In the genomic region with DNA sequence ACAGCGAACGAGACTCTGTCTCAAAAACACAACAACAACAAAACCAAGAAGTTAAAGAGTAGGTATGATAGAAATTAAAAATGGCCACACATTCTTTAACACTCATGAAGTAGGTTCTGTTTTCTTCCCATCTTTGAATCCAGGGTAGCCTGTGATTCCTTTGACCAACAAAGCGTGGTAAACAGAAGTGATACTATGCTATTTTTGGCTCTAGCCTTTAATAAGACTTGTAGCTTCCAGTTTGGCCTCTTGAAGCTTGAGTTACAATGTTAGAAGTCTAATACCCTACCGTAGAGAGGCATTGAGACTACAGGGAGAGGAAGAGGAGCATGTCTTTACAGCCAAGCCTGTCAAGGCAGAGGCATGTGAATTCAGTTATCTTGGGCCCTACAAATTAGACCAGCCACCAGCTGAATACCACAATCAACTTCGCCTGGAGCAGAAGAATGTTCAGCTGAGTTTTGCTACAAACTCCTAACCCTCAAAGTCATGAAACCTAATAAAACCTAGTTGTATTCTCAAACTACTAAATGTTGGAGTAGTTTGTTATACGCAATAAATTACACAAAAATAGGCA, we compare ENCODE assay signal across 15 cellular contexts.
DNase-seq lines count a peak whose midpoint lies in the region; ATAC-seq and TF ChIP-seq lines count a peak whose summit lies in the region.
"Had no signal": no experiment of that assay in that cellular context is flagged by ENCODE, and none has a peak within 500 bp of the region (broad histone marks: within the 10 kb centered on the region; RNA-seq: fewer than 3 reads in every experiment).

No MANE protein-coding gene starts in this region.

- H3F3A ChIP-seq in SU-DHL-6 (ENCODE audit: insufficient read depth) = peaks cover 25% of the 10 kb centered on the region

- no peak for ATAC-seq in HG03280 (IDR thresholded peaks at IDR 0.05; ENCODE audit: unreplicated experiment)
- ATAC-seq: gastroesophageal sphincter had no signal

- H3K27ac ChIP-seq in BLaER1 (peak overlapping the region; percentile 73), SU-DHL-6 (ENCODE audit: low read depth, low read length) (peak overlapping the region; percentile 15; the same call in 1 of the 2 replicates)
- H3K27ac ChIP-seq: C4-2B, gastroesophageal sphincter, VCaP had no signal

- H3K9me2 ChIP-seq in SU-DHL-6 (replicated peaks; ENCODE audit: insufficient read depth, low read length) = no peaks in the 10 kb centered on the region

- H3K79me2 ChIP-seq in SU-DHL-6 (ENCODE audit: insufficient read depth, low read length) = peaks cover 2% of the 10 kb centered on the region

- H3K4me1 ChIP-seq in BLaER1 = peaks cover 34% of the 10 kb centered on the region

- H3K9me3 ChIP-seq in BLaER1 (no peaks in the 10 kb centered on the region; the same call in 1 of the 2 replicates), SU-DHL-6 (ENCODE audit: insufficient read depth, low read length) (no peaks in the 10 kb centered on the region)
- H3K9me3 ChIP-seq: gastroesophageal sphincter, tibial artery had no signal

- peak overlapping the region; percentile 63 for H3K4me2 ChIP-seq in BLaER1
- peak overlapping the region; percentile 18 for H3K4me2 ChIP-seq in SU-DHL-6 (ENCODE audit: low read depth, low read length, poor library complexity, severe bottlenecking)

- DNase-seq in GM12865 (ENCODE audit: low read depth) (peak; percentile 30), midbrain (lab: John Stamatoyannopoulos, UW) (peak; percentile 1), germinal center (ENCODE audit: low spot score) (no peak), NCI-H2081 (lab: John Stamatoyannopoulos, UW) (no peak), T-helper 2 cell (no peak)
- DNase-seq: activated naive CD4-positive, alpha-beta T cell treated with anti-CD3 and anti-CD28 coated beads, Interleukin-2, amount 50 U/mL, for 16 hours; caudate nucleus; posterior cingulate gyrus; tibial artery had no signal

- H3K27me3 ChIP-seq in BLaER1 (no peaks in the 10 kb centered on the region), SU-DHL-6 (ENCODE audit: low read length) (no peaks in the 10 kb centered on the region)
- H3K27me3 ChIP-seq: gastroesophageal sphincter, tibial artery had no signal

- H4K20me1 ChIP-seq in BLaER1 (no peaks in the 10 kb centered on the region), SU-DHL-6 (ENCODE audit: low read depth, low read length) (no peaks in the 10 kb centered on the region)

- TF ChIP-seq CTCF in GM12865 (IDR thresholded peaks at IDR 0.05; ENCODE audit: insufficient read depth, low read depth, low read length, missing control alignments) = no peak
- no peak for TF ChIP-seq CTCF in SU-DHL-6 (IDR thresholded peaks at IDR 0.05; ENCODE audit: insufficient read depth, low read length, poor library complexity, severe bottlenecking)

- H3K9ac ChIP-seq in BLaER1 (peak overlapping the region; percentile 60; the same call in 1 of the 2 replicates), SU-DHL-6 (ENCODE audit: low read length) (no peak overlapping the region)

- no peak overlapping the region for H2AFZ ChIP-seq in SU-DHL-6 (ENCODE audit: low read depth, low read length, severe bottlenecking)

- H3K36me3 ChIP-seq in BLaER1 (no peaks in the 10 kb centered on the region), SU-DHL-6 (ENCODE audit: low read length) (no peaks in the 10 kb centered on the region)
- H3K36me3 ChIP-seq: gastroesophageal sphincter, tibial artery had no signal

- H3K4me3 ChIP-seq in BLaER1 (no peak overlapping the region), GM12865 (ENCODE audit: low read depth, low read length) (no peak overlapping the region), SU-DHL-6 (ENCODE audit: insufficient read depth, low read length, poor library complexity, severe bottlenecking) (no peak overlapping the region)
- H3K4me3 ChIP-seq: gastroesophageal sphincter, tibial artery had no signal

Comparison
In these comparisons a context has a peak if more than half of its experiments do, and no peak if none do; other contexts are left out.
1. DNase-seq: peak in GM12865 (single experiment) and midbrain (single experiment); none in germinal center (single experiment), NCI-H2081 (0 of 2) and T-helper 2 cell (0 of 5).